In the genomic region with DNA sequence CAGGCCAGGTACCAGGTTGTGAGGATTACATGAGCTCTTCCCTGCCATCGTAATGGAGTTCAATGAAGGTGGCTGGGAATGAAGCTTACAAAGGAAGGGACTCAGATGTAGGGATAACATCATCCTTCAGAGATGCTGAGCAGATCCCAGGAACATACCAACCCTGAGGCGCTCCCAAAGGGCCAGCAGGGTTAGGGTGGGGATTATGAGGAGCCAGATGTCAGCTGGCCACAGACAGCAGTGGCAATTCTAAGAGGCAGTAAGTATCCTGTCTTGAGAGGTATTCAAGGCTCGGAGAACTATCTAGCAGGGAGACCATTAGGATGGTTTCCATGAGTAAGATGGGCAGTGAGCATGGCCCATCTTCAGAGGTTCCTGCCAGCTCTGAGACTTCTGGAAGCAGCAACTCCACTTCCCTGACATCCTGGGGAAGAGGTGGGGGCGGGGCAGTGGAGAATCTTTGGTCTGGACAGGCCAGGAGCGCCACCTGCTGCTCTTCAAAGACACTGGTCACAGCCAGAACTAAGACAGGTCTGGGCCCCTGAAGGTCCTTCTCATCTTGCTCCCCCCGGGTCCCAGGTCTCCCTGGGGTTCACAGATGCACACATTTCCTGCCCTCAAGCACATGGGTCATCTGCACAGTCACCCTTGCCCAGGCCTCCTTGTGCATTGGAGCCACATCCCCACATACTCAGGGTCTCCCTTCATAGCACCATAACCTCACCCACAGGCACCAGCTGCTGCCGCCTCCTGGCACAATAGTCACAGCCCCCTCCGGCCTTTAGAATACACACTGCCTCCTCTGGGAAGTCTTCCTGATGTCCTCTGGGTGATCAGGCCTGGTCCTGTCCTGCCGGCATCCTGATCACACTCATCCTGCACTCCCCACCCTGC, we compare ENCODE assay signal across 9 cellular contexts. TPM values are rescaled to one million over a fixed set of nuclear protein-coding genes. Genes with fewer than 3 reads are reported as not detected.
A peak's percentile ranks its signal among the peaks of the same experiment; 100 is the strongest.
DNase-seq lines count a peak whose midpoint lies in the region; ATAC-seq, FAIRE-seq and TF ChIP-seq lines count a peak whose summit lies in the region.
"Had no signal": no experiment of that assay in that cellular context is flagged by ENCODE, and none has a peak within 500 bp of the region (broad histone marks: within the 10 kb centered on the region; RNA-seq: fewer than 3 reads in every experiment).

No MANE protein-coding gene starts in this region.

- intact Hi-C loops in GM12878 (cut with micrococcal nuclease; ENCODE audit: unreplicated experiment) (loop anchor here (1.0 kb wide), 3 partner anchors 110 to 192 kb away; no protein-coding TSS in a partner anchor), sciatic nerve (cut with DNase I) (loop anchor here (2.0 to 5.0 kb wide), 3 partner anchors 109 to 189 kb away; partner anchors contain the start of gene MATN1)

- DNase-seq in NCI-H1417 (lab: John Stamatoyannopoulos, UW) (peak; percentile 62 to 89 (median 86)), NCI-H1417 treated with DMSO at 0.1 percent for 48 hours (lab: John Stamatoyannopoulos, UW) (no peak), NCI-H146 (lab: John Stamatoyannopoulos, UW) (peak; percentile 58), SW 1271 (lab: John Stamatoyannopoulos, UW) (peak; percentile 40 to 61), GM12878 (ENCODE audit: low read depth, low spot score) (no peak), hepatocyte (ENCODE audit: low spot score) (peak; percentile 95), sciatic nerve (ENCODE audit: low spot score) (peak; percentile 95)

- RAD21 ChIA-PET in GM12878 (lab: Charles Lee; ENCODE audit: unreplicated experiment) = interaction anchor here (0.7 to 6.9 kb wide), 16 partner anchors 8 to 193 kb away, joined by 3 to 154 read pairs (median 6); no protein-coding TSS in a partner anchor

- H3K27ac ChIP-seq in GM12878 (ENCODE audit: control insufficient read depth, insufficient read depth) (no peak overlapping the region), hepatocyte (no peak overlapping the region)

- in situ Hi-C loops in GM12878 (cut with MboI) = loop anchor here (5.0 to 10.0 kb wide), 3 partner anchors 109 to 1677 kb away; partner anchors contain the start of genes MECR and PTPRU

- ATAC-seq in GM12878 = peak; percentile 84
- ATAC-seq in sciatic nerve = peak; percentile 84
- no peak for ATAC-seq in GM18873 (IDR thresholded peaks at IDR 0.05; ENCODE audit: low FRiP score, unreplicated experiment)

- peak; percentile 88 for TF ChIP-seq RAD21 in GM12878 (IDR thresholded peaks at IDR 0.05; ENCODE audit: insufficient read depth, low read depth, low read length)

- TF ChIP-seq CTCF in GM12878 (IDR thresholded peaks at IDR 0.05 in 2 of 3, conservative IDR thresholded peaks at IDR 0.05 in 1 of 3; ENCODE audit: control insufficient read depth in 2 of 3, extremely low read depth in 1 of 3, insufficient read depth in 1 of 3, low read depth in 3 of 3, low read length in 3 of 3) (peak; percentile 71 to 82 (median 79)), hepatocyte (IDR thresholded peaks at IDR 0.05; ENCODE audit: poor library complexity) (peak; percentile 89)

- H4K20me1 ChIP-seq in GM12878 (ENCODE audit: control insufficient read depth, insufficient read depth) (no peaks in the 10 kb centered on the region), hepatocyte (ENCODE audit: insufficient read depth, poor library complexity, severe bottlenecking) (no peaks in the 10 kb centered on the region)

- no peaks in the 10 kb centered on the region for H3K36me3 ChIP-seq in GM12878 (ENCODE audit: control insufficient read depth in 2 of 2, insufficient read depth in 2 of 2, low read length in 1 of 2)
- no peaks in the 10 kb centered on the region for H3K36me3 ChIP-seq in hepatocyte (replicated peaks; ENCODE audit: insufficient read depth, low read depth)

- BruUV-seq in GM12878 (replicated peaks; lab: Mats Ljungman, UMichigan) = no TSS peak

- no peak overlapping the region for H3K4me2 ChIP-seq in GM12878 (ENCODE audit: control insufficient read depth, insufficient read depth)
- H3K4me2 ChIP-seq in hepatocyte = no peak overlapping the region

- H3K27me3 ChIP-seq in GM12878 (replicated peaks in 1 of 2; ENCODE audit: control insufficient read depth in 2 of 2, insufficient read depth in 2 of 2, low read length in 1 of 2) = peaks cover 16% of the 10 kb centered on the region in 2 experiments
- no peaks in the 10 kb centered on the region for H3K27me3 ChIP-seq in hepatocyte

- H2AFZ ChIP-seq in GM12878 (ENCODE audit: control insufficient read depth, low read depth, low read length) (no peak overlapping the region), hepatocyte (no peak overlapping the region)

- TF ChIP-seq POLR2A in GM12878 (IDR thresholded peaks at IDR 0.05; ENCODE audit: low read depth, low read length) = no peak

- no peak for TF ChIP-seq EP300 in GM12878 (IDR thresholded peaks at IDR 0.05; ENCODE audit: borderline replicate concordance in 1 of 2, control insufficient read depth in 1 of 2, low read depth in 2 of 2, low read length in 2 of 2)

- no peaks in the 10 kb centered on the region for H3K9me2 ChIP-seq in hepatocyte (replicated peaks; ENCODE audit: insufficient read depth)

- no peaks in the 10 kb centered on the region for H3K79me2 ChIP-seq in GM12878 (ENCODE audit: control insufficient read depth, insufficient read depth, low read length)
- H3K79me2 ChIP-seq in hepatocyte = peaks cover 15% of the 10 kb centered on the region

- 22% methylated on average over 9 of the region's 9 CpGs for WGBS in GM12878 (ENCODE audit: insufficient coverage, insufficient replicate concordance, low lambda C conversion rate, missing lambda C conversion rate)
- 40% methylated on average over 9 of the region's 9 CpGs for WGBS in hepatocyte (ENCODE audit: low lambda C conversion rate, missing lambda C conversion rate)

- H3K4me1 ChIP-seq in GM12878 (ENCODE audit: control insufficient read depth, insufficient read depth, low read length) (no peaks in the 10 kb centered on the region), hepatocyte (ENCODE audit: insufficient read depth) (peaks cover 23% of the 10 kb centered on the region)

- no peak overlapping the region for H3K9ac ChIP-seq in GM12878 (ENCODE audit: control insufficient read depth, insufficient read depth, low read length)

- H3K4me3 ChIP-seq in GM12878 (no peak overlapping the region), hepatocyte (no peak overlapping the region)

- H3K9me3 ChIP-seq in GM12878 (replicated peaks; ENCODE audit: control insufficient read depth, insufficient read depth, low read length) (no peaks in the 10 kb centered on the region), hepatocyte (ENCODE audit: low read depth) (no peaks in the 10 kb centered on the region)

- POLR2A ChIA-PET in GM12878 (lab: Charles Lee) = interaction anchor here (1.7 kb wide), 1 partner anchor 110 kb away, joined by 10 read pairs; no protein-coding TSS in a partner anchor

- FAIRE-seq in GM12878 (lab: Jason Lieb, UNC) = peak; percentile 92
- FAIRE-seq: A204.1 had no signal

- CTCF ChIA-PET in GM12878 (lab: Yijun Ruan, JAX) = interaction anchor here (0.6 to 8.7 kb wide), 33 partner anchors 7 to 248 kb away, joined by 3 to 303 read pairs (median 5); no protein-coding TSS in a partner anchor

- SMC1A ChIA-PET in GM12878 (lab: Charles Lee; ENCODE audit: uncharacterized antibody, unreplicated experiment) = interaction anchor here (0.7 to 6.7 kb wide), 22 partner anchors 8 to 458 kb away, joined by 3 to 160 read pairs (median 4); no protein-coding TSS in a partner anchor

TF ChIP-seq in GM12878, 131 proteins besides CTCF, POLR2A, EP300 and RAD21 (continues in another document):
- TF ChIP-seq ZSCAN29 (IDR thresholded peaks at IDR 0.05) = no peak
- TF ChIP-seq FOXM1 (IDR thresholded peaks at IDR 0.05; ENCODE audit: low read depth, low read length) = no peak
- 0 out of 2 replicates have a peak, but pooled peaks have one; percentile 41 for TF ChIP-seq ESRRA (IDR thresholded peaks at IDR 0.05; ENCODE audit: low read length)
- peak; percentile 39; the same call in 1 of the 2 replicates for TF ChIP-seq IKZF1 (conservative IDR thresholded peaks at IDR 0.05)
- no peak for TF ChIP-seq IRF4 (IDR thresholded peaks at IDR 0.05; ENCODE audit: low read depth, low read length)
- TF ChIP-seq CHD2 (IDR thresholded peaks at IDR 0.05; ENCODE audit: borderline replicate concordance, low read depth, low read length) = peak; percentile 83
- 0 out of 2 replicates have a peak, but pooled peaks have one; percentile 17 for TF ChIP-seq HCFC1 (IDR thresholded peaks at IDR 0.05; ENCODE audit: low read length)
- TF ChIP-seq, protein P1, sequence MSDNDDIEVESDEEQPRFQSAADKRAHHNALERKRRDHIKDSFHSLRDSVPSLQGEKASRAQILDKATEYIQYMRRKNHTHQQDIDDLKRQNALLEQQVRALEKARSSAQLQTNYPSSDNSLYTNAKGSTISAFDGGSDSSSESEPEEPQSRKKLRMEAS (IDR thresholded peaks at IDR 0.05; ENCODE audit: low read depth, low read length) = peak; percentile 17; the same call in 1 of the 2 replicates
- no peak for TF ChIP-seq ZNF217 (IDR thresholded peaks at IDR 0.05)

RNA-seq across cellular contexts. Expression of gene SDC3, which starts 2.8 kb away (rescaled TPM):
- 0.06 and 0.24 TPM in 2 replicates for total RNA-seq in GM12878 (2013; cell fraction: nucleolus; rRNA removed)
- total RNA-seq in GM12878 (2014; rRNA removed) (under 0.01 TPM in 1 of 2 replicates, not detected in the other), GM12878 (2014; rRNA removed; fragmentation: Illumina TruSeq; extraction: Trizol) (0.05 and 0.09 TPM in 2 replicates), GM12878 (2021) (0.24 and 0.36 TPM in 2 replicates), hepatocyte (28.6 and 33.5 TPM in 2 replicates), sciatic nerve (84.9 TPM)
- 0.12 TPM for polyA plus RNA-seq in GM12878 (2011; ENCODE audit: low read depth)
- polyA plus RNA-seq in GM12878 (2011; rRNA removed) (0.13 and 0.46 TPM in 2 replicates), GM12878 (2014; fragmentation: Illumina TruSeq; extraction: Trizol) (0.04 TPM in 1 of 2 replicates, not detected in the other), GM12878 (2014; fragmentation: Nextera tagmentation; extraction: Ambion mirVana) (under 1 TPM in 1 of 2 experiments, not detected in 1; under 0.01 TPM), GM12878 (2014; rRNA removed) (0.10 and 0.23 TPM in 2 replicates), GM12878 (2016; fragmentation: Nextera tagmentation; extraction: Ambion mirVana) (under 1 TPM in 1 of 2 experiments, not detected in 1; 0.04 TPM), hepatocyte (51.0 and 60.0 TPM in 2 replicates)
- polyA plus RNA-seq in GM12878 (2011; cell fraction: cytosol; rRNA removed) = 0.57 and 0.70 TPM in 2 replicates
- polyA plus RNA-seq in GM12878 (2011; cell fraction: nucleus; rRNA removed) = 0.66 and 0.72 TPM in 2 replicates
- polyA plus RNA-seq in GM12878 (2012) = 0.08 and 0.22 TPM in 2 replicates
- polyA minus RNA-seq in GM12878 (2011; rRNA and poly(A)+ RNA removed) = 0.37 and 0.67 TPM in 2 replicates
- 1.1 TPM in 1 of 2 replicates, not detected in the other for polyA minus RNA-seq in GM12878 (2011; cell fraction: cytosol; rRNA and poly(A)+ RNA removed)
- 0.24 and 0.38 TPM in 2 replicates for polyA minus RNA-seq in GM12878 (2011; cell fraction: nucleus; rRNA and poly(A)+ RNA removed)

Comparison
In these comparisons a context has a peak if more than half of its experiments do, and no peak if none do; other contexts are left out.
1. DNase-seq: peak in NCI-H1417 (3 of 3), NCI-H146 (single experiment), SW 1271 (2 of 2), hepatocyte (single experiment) and sciatic nerve (single experiment); none in NCI-H1417 treated with DMSO at 0.1 percent for 48 hours (single experiment) and GM12878 (single experiment).
2. RNA of gene SDC3, which starts 2.8 kb away (total RNA-seq): 84.9 TPM in sciatic nerve (single experiment) and 28.6 to 33.5 TPM in hepatocyte; under 0.01 to 0.36 TPM in GM12878; every median in the first group is over 10 times any median in the second.